18 cellular contexts compared by ENCODE assay signal in the genomic region with DNA sequence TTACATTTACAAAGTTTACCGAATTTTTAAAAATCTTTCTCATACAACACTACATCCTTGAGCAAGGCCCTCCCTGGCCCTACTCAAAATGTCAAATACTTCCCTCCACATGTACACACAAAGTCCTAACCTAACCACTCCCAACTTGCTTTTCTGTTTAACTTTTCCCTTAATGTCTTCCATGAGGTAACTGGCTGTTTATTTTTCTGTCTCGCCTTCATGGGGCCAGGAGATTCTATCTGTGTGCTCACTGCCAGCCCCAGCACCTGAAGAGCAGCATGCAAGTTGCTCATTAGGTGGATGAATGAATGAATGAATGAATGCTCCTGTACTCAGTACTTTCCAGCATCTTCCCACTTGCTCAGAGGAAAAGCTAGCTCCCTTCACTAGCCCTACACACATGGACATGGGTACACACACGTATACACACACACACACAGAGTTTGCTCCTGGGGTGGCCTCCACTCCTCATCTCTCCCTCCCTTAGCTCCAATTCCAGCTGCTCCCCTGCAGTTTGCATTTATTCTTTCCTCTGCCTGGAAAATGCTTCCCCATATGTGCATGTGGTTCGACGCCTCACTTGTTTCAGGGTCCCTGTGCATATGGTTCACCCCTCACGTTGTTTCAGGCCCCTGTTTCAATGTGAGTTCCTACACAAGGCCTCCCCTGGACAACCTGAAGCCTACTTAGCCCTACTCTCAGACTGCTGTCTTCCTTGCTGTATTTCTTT.
"Had no signal": no experiment of that assay in that cellular context is flagged by ENCODE, and none has a peak within 500 bp of the region (broad histone marks: within the 10 kb centered on the region; RNA-seq: fewer than 3 reads in every experiment).

No MANE protein-coding gene starts in this region.

- H3K36me3 Mint-ChIP-seq: activated CD4-positive, alpha-beta memory T cell treated with anti-CD3 and anti-CD28 coated beads for 36 hours; activated naive CD4-positive, alpha-beta T cell treated with anti-CD3 and anti-CD28 coated beads, Interleukin-2, amount 10 ng/mL, durations not matched to agents 7 days and 5 days; stimulated activated effector memory CD8-positive, alpha-beta T cell treated with anti-CD3 and anti-CD28 coated beads, Interleukin-12 subunit alpha, Interleukin-12 subunit beta, amount 100 ng/mL, for 72 hours had no signal

- ATAC-seq: foreskin keratinocyte; right lobe of liver; stimulated activated effector memory CD8-positive, alpha-beta T cell treated with anti-CD3 and anti-CD28 coated beads, Interleukin-12 subunit alpha, Interleukin-12 subunit beta, amount 100 ng/mL, for 72 hours; stimulated activated naive CD8-positive, alpha-beta T cell treated with anti-CD3 and anti-CD28 coated beads, Interleukin-15, amount 100 ng/mL, for 72 hours had no signal

- H3K36me3 ChIP-seq: right lobe of liver, vagina had no signal

- H3K4me1 ChIP-seq: foreskin keratinocyte, right lobe of liver had no signal

- H3K4me3 ChIP-seq: right lobe of liver, vagina had no signal

- H3K27ac ChIP-seq: foreskin keratinocyte, right lobe of liver, vagina had no signal

- H3K27me3 ChIP-seq: foreskin keratinocyte, right lobe of liver, vagina had no signal

- H3K4me3 Mint-ChIP-seq: activated CD4-positive, alpha-beta memory T cell treated with anti-CD3 and anti-CD28 coated beads for 36 hours; activated naive CD4-positive, alpha-beta T cell treated with anti-CD3 and anti-CD28 coated beads, Interleukin-2, amount 10 ng/mL, durations not matched to agents 7 days and 5 days; nephron; stimulated activated effector memory CD8-positive, alpha-beta T cell treated with anti-CD3 and anti-CD28 coated beads, Interleukin-12 subunit alpha, Interleukin-12 subunit beta, amount 100 ng/mL, for 72 hours; stimulated activated naive CD8-positive, alpha-beta T cell treated with anti-CD3 and anti-CD28 coated beads, Interleukin-15, amount 100 ng/mL, for 72 hours had no signal

- H3K27ac Mint-ChIP-seq: activated CD4-positive, alpha-beta memory T cell treated with anti-CD3 and anti-CD28 coated beads for 36 hours; activated naive CD4-positive, alpha-beta T cell treated with anti-CD3 and anti-CD28 coated beads, Interleukin-2, amount 10 ng/mL, durations not matched to agents 7 days and 5 days; stimulated activated effector memory CD8-positive, alpha-beta T cell treated with anti-CD3 and anti-CD28 coated beads, Interleukin-12 subunit alpha, Interleukin-12 subunit beta, amount 100 ng/mL, for 72 hours had no signal

- DNase-seq: activated CD4-positive, alpha-beta memory T cell treated with anti-CD3 and anti-CD28 coated beads for 36 hours; activated CD4-positive, alpha-beta T cell treated with anti-CD3 and anti-CD28 coated beads for 48 hours; activated effector memory CD4-positive, alpha-beta T cell treated with anti-CD3 and anti-CD28 coated beads, Interleukin-2, amount 50 U/mL, for 16 hours; activated naive CD4-positive, alpha-beta T cell treated with anti-CD3 and anti-CD28 coated beads, Interleukin-2, amount 10 ng/mL, durations not matched to agents 7 days and 5 days; activated T-cell treated with anti-CD3 and anti-CD28 coated beads for 4 hours; amygdala; effector CD4-positive, alpha-beta T cell; foreskin keratinocyte; hippocampal formation; right lobe of liver; small intestine; stimulated activated CD4-positive, alpha-beta T cell treated with anti-CD3 and anti-CD28 coated beads, Interleukin-2, amount 100 ng/mL, for 24 hours; SW 1271; trophoblast cell had no signal

- H3K9me3 ChIP-seq: right lobe of liver, vagina had no signal
